1 cellular context compared by ENCODE assay signal in genomic region chr5:485943-486491, GRCh38.
TF ChIP-seq lines count a peak whose summit lies in the region.

No MANE protein-coding gene starts in this region.

TF ChIP-seq in K562, 482 proteins besides CTCF, POLR2A, EP300 and RAD21:
- TF ChIP-seq MGA (IDR thresholded peaks at IDR 0.05) (peak; percentile 53), ETV5 (CRISPR knock-in tag; IDR thresholded peaks at IDR 0.05; ENCODE audit: low read depth) (0 out of 2 replicates have a peak, but pooled peaks have one; percentile 19), JUND (IDR thresholded peaks at IDR 0.05; ENCODE audit: borderline replicate concordance, low read depth, low read length) (peak; percentile 62), JUND (tag; IDR thresholded peaks at IDR 0.05; ENCODE audit: borderline replicate concordance, low read depth, low read length) (no peak; the same call in 2 of the 3 replicates), MYBL2 (IDR thresholded peaks at IDR 0.05; ENCODE audit: low read depth) (no peak), MYBL2 (CRISPR knock-in tag; IDR thresholded peaks at IDR 0.05; ENCODE audit: borderline replicate concordance) (no peak), FOSL1 (tag; conservative IDR thresholded peaks at IDR 0.05) (peak; percentile 67), ZBTB40 (IDR thresholded peaks at IDR 0.05) (no peak), ZBTB40 (CRISPR knock-in tag; IDR thresholded peaks at IDR 0.05) (no peak), ZNF589 (CRISPR knock-in tag; IDR thresholded peaks at IDR 0.05; ENCODE audit: low read depth) (peak; percentile 51; the same call in 1 of the 2 replicates), GABPA (tag; conservative IDR thresholded peaks at IDR 0.05; ENCODE audit: low read depth) (peak; percentile 46; the same call in 1 of the 2 replicates), BHLHE40 (IDR thresholded peaks at IDR 0.05; ENCODE audit: low read length) (peak; percentile 91), L3MBTL2 (IDR thresholded peaks at IDR 0.05) (peak; percentile 16; the same call in 1 of the 2 replicates), CREM (IDR thresholded peaks at IDR 0.05; ENCODE audit: low read depth) (peak; percentile 56), TGIF2 (CRISPR knock-in tag; IDR thresholded peaks at IDR 0.05) (no peak), E2F6 (IDR thresholded peaks at IDR 0.05; ENCODE audit: borderline replicate concordance in 1 of 2, extremely low read depth in 1 of 2, insufficient read depth in 1 of 2, insufficient read length in 1 of 2, low read depth in 1 of 2, low read length in 1 of 2, poor library complexity in 1 of 2, severe bottlenecking in 1 of 2) (peak in 1 of 2 experiments; percentile 82), ZNF584 (CRISPR knock-in tag; IDR thresholded peaks at IDR 0.05; ENCODE audit: low read depth) (no peak), HMBOX1 (IDR thresholded peaks at IDR 0.05) (no peak)
- TF ChIP-seq, protein P1, sequence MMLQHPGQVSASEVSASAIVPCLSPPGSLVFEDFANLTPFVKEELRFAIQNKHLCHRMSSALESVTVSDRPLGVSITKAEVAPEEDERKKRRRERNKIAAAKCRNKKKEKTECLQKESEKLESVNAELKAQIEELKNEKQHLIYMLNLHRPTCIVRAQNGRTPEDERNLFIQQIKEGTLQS (IDR thresholded peaks at IDR 0.05), result peak; percentile 31; the same call in 1 of the 2 replicates
- TF ChIP-seq, protein P1 (CRISPR knock-in tag; conservative IDR thresholded peaks at IDR 0.05), result no peak
- TF ChIP-seq, protein P2, sequence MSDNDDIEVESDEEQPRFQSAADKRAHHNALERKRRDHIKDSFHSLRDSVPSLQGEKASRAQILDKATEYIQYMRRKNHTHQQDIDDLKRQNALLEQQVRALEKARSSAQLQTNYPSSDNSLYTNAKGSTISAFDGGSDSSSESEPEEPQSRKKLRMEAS (CRISPR knock-in tag; IDR thresholded peaks at IDR 0.05), result 0 out of 2 replicates have a peak, but pooled peaks have one; percentile 33
TF ChIP-seq in K562: peak in this region for 12.
